ENCODE assay signal across 31 cellular contexts in genomic region chr2:177886824-177887223, GRCh38.
"Had no signal": no experiment of that assay in that cellular context is flagged by ENCODE, and none has a peak within 500 bp of the region (broad histone marks: within the 10 kb centered on the region; RNA-seq: fewer than 3 reads in every experiment).

No MANE protein-coding gene starts in this region.

- H3K36me3 ChIP-seq: colonic mucosa, gastroesophageal sphincter, ovary, spleen, tibial nerve, upper lobe of left lung had no signal

- FAIRE-seq: urothelium cell line had no signal

- H3K9me3 ChIP-seq: colonic mucosa, gastroesophageal sphincter, mucosa of descending colon, ovary, spleen, testis, tibial nerve, upper lobe of left lung had no signal

- ATAC-seq: esophagus mucosa; gastroesophageal sphincter; left colon; left ventricle myocardium superior; mucosa of descending colon; naive thymus-derived CD8-positive, alpha-beta T cell; sciatic nerve; stimulated activated memory B cell treated with anti-CD40 and anti-IgM and Interleukin-4, amounts not matched to agents 10 μg/mL and 1 μg/mL and 100 μg/mL, for 72 hours; stimulated activated naive CD8-positive, alpha-beta T cell treated with anti-CD3 and anti-CD28 coated beads, Interleukin-15, Interleukin-2, amounts not matched to agents 100 U/mL and 50 U/mL, for 24 hours had no signal

- H3K27ac ChIP-seq: colonic mucosa, epithelial cell of prostate, gastroesophageal sphincter, ovary, skin epidermis, spleen, testis, tibial nerve, upper lobe of left lung had no signal

- DNase-seq: colonic mucosa; effector CD8-positive, alpha-beta T cell; endodermal cell; foreskin fibroblast; glutamatergic neuron; hypothalamus; immature natural killer cell; islet precursor cell; kidney glomerular epithelial cell; left colon; left ventricle myocardium superior; mucosa of descending colon; naive thymus-derived CD8-positive, alpha-beta T cell; occipital lobe; ovary; posterior cingulate gyrus; spleen; stimulated activated CD4-positive, alpha-beta T cell treated with anti-CD3 and anti-CD28 coated beads, Interleukin-4, amount 100 ng/mL, for 4 hours; stimulated activated naive CD8-positive, alpha-beta T cell treated with anti-CD3 and anti-CD28 coated beads, Interleukin-15, Interleukin-2, amounts not matched to agents 100 U/mL and 50 U/mL, for 24 hours; substantia nigra; testis; upper lobe of left lung had no signal

- H3K4me3 ChIP-seq: colonic mucosa, gastroesophageal sphincter, lung, mucosa of descending colon, ovary, skin epidermis, spleen, testis, tibial nerve, upper lobe of left lung had no signal

- H3K27me3 ChIP-seq: colonic mucosa, gastroesophageal sphincter, ovary, spleen, testis, tibial nerve, upper lobe of left lung had no signal

- H3K4me1 ChIP-seq: colonic mucosa, gastroesophageal sphincter, spleen, upper lobe of left lung had no signal
